In genomic region chr2:217433522-217433921, GRCh38 we compare ENCODE assay signal across 9 cellular contexts.
DNase-seq lines count a peak whose midpoint lies in the region; ATAC-seq and TF ChIP-seq lines count a peak whose summit lies in the region.
"Had no signal": no experiment of that assay in that cellular context is flagged by ENCODE, and none has a peak within 500 bp of the region (broad histone marks: within the 10 kb centered on the region; RNA-seq: fewer than 3 reads in every experiment).

No MANE protein-coding gene starts in this region.

- no peak for TF ChIP-seq CTCF in SK-N-SH (IDR thresholded peaks at IDR 0.05)
- no peak for TF ChIP-seq CTCF in gastroesophageal sphincter (IDR thresholded peaks at IDR 0.05)
- TF ChIP-seq CTCF in neural cell (IDR thresholded peaks at IDR 0.05; ENCODE audit: poor library complexity, severe bottlenecking) = no peak
- TF ChIP-seq CTCF in type B pancreatic cell (conservative IDR thresholded peaks at IDR 0.05) = no peak
- no peak for TF ChIP-seq CTCF in suprapubic skin (IDR thresholded peaks at IDR 0.05)

- CTCF ChIA-PET in SK-N-SH (lab: Yijun Ruan, JAX) = interaction anchor here (0.7 to 1.3 kb wide), 3 partner anchors 9 to 221 kb away, joined by 3 to 4 read pairs (median 4); no protein-coding TSS in a partner anchor

- H3K27me3 ChIP-seq in SK-N-SH (ENCODE audit: insufficient read depth) (no peaks in the 10 kb centered on the region), gastroesophageal sphincter (no peaks in the 10 kb centered on the region), neural cell (ENCODE audit: insufficient read depth, low read depth, low read length) (no peaks in the 10 kb centered on the region), suprapubic skin (no peaks in the 10 kb centered on the region)

- peaks cover 60% of the 10 kb centered on the region for H3K4me1 Mint-ChIP-seq in type B pancreatic cell (ENCODE audit: unreplicated experiment)

- H4K20me1 ChIP-seq in SK-N-SH (ENCODE audit: insufficient read depth) (no peaks in the 10 kb centered on the region), neural cell (ENCODE audit: insufficient read depth) (no peaks in the 10 kb centered on the region)

- WGBS in SK-N-SH (ENCODE audit: low lambda C conversion rate) = 93% methylated on average over 6 of the region's 6 CpGs
- WGBS in gastroesophageal sphincter (ENCODE audit: low coverage in 1 of 2), 2 donors = 47 to 53% methylated on average over 2 to 3 of the region's 6 CpGs
- 64% methylated on average over 6 of the region's 6 CpGs for WGBS in suprapubic skin

- H3K4me1 ChIP-seq in SK-N-SH (ENCODE audit: control insufficient read depth in 1 of 2, insufficient read depth in 2 of 2, low read depth in 1 of 2, low read length in 1 of 2) = peaks cover 6 to 45% of the 10 kb centered on the region in 2 experiments; a peak in 3 of 4 replicates
- H3K4me1 ChIP-seq in gastroesophageal sphincter = peaks cover 32 to 99% (median 38%) of the 10 kb centered on the region in 3 donors
- H3K4me1 ChIP-seq in suprapubic skin = peaks cover 52% of the 10 kb centered on the region

- H3K79me2 ChIP-seq in SK-N-SH (ENCODE audit: insufficient read depth) = no peaks in the 10 kb centered on the region
- H3K79me2 ChIP-seq in neural cell (replicated peaks; ENCODE audit: insufficient read depth, low read length) = no peaks in the 10 kb centered on the region

- TF ChIP-seq EP300 in SK-N-SH (IDR thresholded peaks at IDR 0.05; ENCODE audit: borderline replicate concordance in 1 of 2, low read depth in 1 of 2, low read length in 1 of 2) (no peak), gastroesophageal sphincter (IDR thresholded peaks at IDR 0.05) (no peak), neural cell (conservative IDR thresholded peaks at IDR 0.05; ENCODE audit: poor library complexity, severe bottlenecking) (no peak), suprapubic skin (IDR thresholded peaks at IDR 0.05) (no peak)

- H3K27me3 Mint-ChIP-seq in type B pancreatic cell = no peaks in the 10 kb centered on the region

- no peak overlapping the region; the same call in 1 of the 2 replicates for H2AFZ ChIP-seq in SK-N-SH (ENCODE audit: low read depth)
- H2AFZ ChIP-seq in neural cell (ENCODE audit: low read depth, low read length) = peak overlapping the region; percentile 23

- H3K36me3 Mint-ChIP-seq in type B pancreatic cell = no peaks in the 10 kb centered on the region

- H3K9me3 Mint-ChIP-seq in type B pancreatic cell = no peaks in the 10 kb centered on the region

- no peak for TF ChIP-seq POLR2A in gastroesophageal sphincter (IDR thresholded peaks at IDR 0.05)
- no peak for TF ChIP-seq POLR2A in suprapubic skin (IDR thresholded peaks at IDR 0.05)

- no peak overlapping the region for H3K4me2 ChIP-seq in SK-N-SH
- peak overlapping the region; percentile 27 for H3K4me2 ChIP-seq in neural cell (ENCODE audit: low read length)

- H3K4me3 ChIP-seq in SK-N-SH (ENCODE audit: low read depth in 2 of 2, low read length in 1 of 2) (no peak overlapping the region), gastroesophageal sphincter (peak overlapping the region in 1 of 2 donors; percentile 16), neural cell (ENCODE audit: low read length) (peak overlapping the region; percentile 45), suprapubic skin (no peak overlapping the region)
- H3K4me3 ChIP-seq: A549 had no signal

- H3K9me3 ChIP-seq in SK-N-SH = no peaks in the 10 kb centered on the region
- H3K9me3 ChIP-seq in gastroesophageal sphincter = no peaks in the 10 kb centered on the region
- H3K9me3 ChIP-seq in neural cell (ENCODE audit: low read length) = no peaks in the 10 kb centered on the region
- no peaks in the 10 kb centered on the region for H3K9me3 ChIP-seq in suprapubic skin
- H3K9me3 ChIP-seq: A549 had no signal

- DNase-seq in SK-N-SH (no peak), type B pancreatic cell (ENCODE audit: extremely low spot score, unreplicated experiment) (no peak), T-helper 9 cell (no peak), suprapubic skin (ENCODE audit: low spot score in 2 of 2) (no peak)

- peak overlapping the region in 1 of 2 experiments; percentile 95; a peak in 2 of 4 replicates for H3K27ac ChIP-seq in SK-N-SH (ENCODE audit: low read depth in 2 of 2, low read length in 1 of 2)
- H3K27ac ChIP-seq in gastroesophageal sphincter = peak overlapping the region; percentile 63 to 82 (median 79)
- peak overlapping the region; percentile 86 for H3K27ac ChIP-seq in neural cell (ENCODE audit: low read length)
- H3K27ac ChIP-seq in suprapubic skin = no peak overlapping the region

- H3K27ac Mint-ChIP-seq in type B pancreatic cell = peak overlapping the region; percentile 86

- POLR2A ChIA-PET in SK-N-SH (lab: Yijun Ruan, JAX) = no interaction called here

- H3K4me3 Mint-ChIP-seq in type B pancreatic cell = peak overlapping the region; percentile 74

- H3K9me2 ChIP-seq in SK-N-SH (no peaks in the 10 kb centered on the region), neural cell (ENCODE audit: insufficient read depth, low read length) (no peaks in the 10 kb centered on the region)

- H3F3A ChIP-seq in SK-N-SH (replicated peaks; ENCODE audit: insufficient read depth) (no peaks in the 10 kb centered on the region), neural cell (ENCODE audit: insufficient read depth, low read length, poor library complexity, severe bottlenecking) (no peaks in the 10 kb centered on the region)

- H3K36me3 ChIP-seq in SK-N-SH (replicated peaks in 1 of 2; ENCODE audit: control insufficient read depth in 1 of 2, insufficient read depth in 2 of 2, low read length in 1 of 2) = no peaks in the 10 kb centered on the region
- H3K36me3 ChIP-seq in gastroesophageal sphincter = no peaks in the 10 kb centered on the region
- H3K36me3 ChIP-seq in neural cell (ENCODE audit: insufficient read depth, low read length) = no peaks in the 10 kb centered on the region
- H3K36me3 ChIP-seq in suprapubic skin = no peaks in the 10 kb centered on the region

- H3K9ac ChIP-seq in SK-N-SH (no peak overlapping the region), neural cell (ENCODE audit: low read length) (peak overlapping the region; percentile 44)

- ATAC-seq in SK-N-SH treated with all-trans-retinoic acid at 6 μM for 48 hours (peak; percentile 15; the same call in 2 of the 3 replicates), gastroesophageal sphincter (no peak), GM21367 (IDR thresholded peaks at IDR 0.05; ENCODE audit: unreplicated experiment) (no peak)

- TF ChIP-seq RAD21 in SK-N-SH (IDR thresholded peaks at IDR 0.05; ENCODE audit: low read length) (no peak), neural cell (conservative IDR thresholded peaks at IDR 0.05) (no peak)

TF ChIP-seq in SK-N-SH treated with all-trans-retinoic acid at 6 μM for 48 hours, 23 proteins besides CTCF, POLR2A, EP300 and RAD21:
- no peak for TF ChIP-seq ISL1 (CRISPR knock-in tag; IDR thresholded peaks at IDR 0.05)
- 0 out of 2 replicates have a peak, but pooled peaks have one; percentile 32 for TF ChIP-seq SNAI2 (CRISPR knock-in tag; IDR thresholded peaks at IDR 0.05)
- no peak for TF ChIP-seq RARB (CRISPR knock-in tag; IDR thresholded peaks at IDR 0.05)

TF ChIP-seq in SK-N-SH, 30 proteins besides CTCF, POLR2A, EP300 and RAD21 (continues in another document):
- TF ChIP-seq MAX (IDR thresholded peaks at IDR 0.05; ENCODE audit: low read depth) = no peak
- no peak for TF ChIP-seq FOXJ3 (CRISPR knock-in tag; IDR thresholded peaks at IDR 0.05)
- no peak for TF ChIP-seq USF2 (IDR thresholded peaks at IDR 0.05; ENCODE audit: borderline replicate concordance, low read depth, low read length)
- no peak for TF ChIP-seq GABPA (IDR thresholded peaks at IDR 0.05; ENCODE audit: low read depth)
- TF ChIP-seq NRF1 (IDR thresholded peaks at IDR 0.05; ENCODE audit: low read depth, low read length) = no peak
- TF ChIP-seq CHD2 (IDR thresholded peaks at IDR 0.05; ENCODE audit: low read length, partially characterized antibody) = no peak
- TF ChIP-seq ELF1 (IDR thresholded peaks at IDR 0.05) = no peak
- no peak for TF ChIP-seq JUND (IDR thresholded peaks at IDR 0.05)

TF ChIP-seq in neural cell, 6 proteins besides CTCF, POLR2A, EP300 and RAD21:
- TF ChIP-seq SMC3 (conservative IDR thresholded peaks at IDR 0.05; ENCODE audit: poor library complexity) (no peak), EZH2 (IDR thresholded peaks at IDR 0.05; ENCODE audit: borderline replicate concordance, insufficient read depth, low read length, poor library complexity, severe bottlenecking) (no peak), REST (IDR thresholded peaks at IDR 0.05; ENCODE audit: borderline replicate concordance) (no peak), MXI1 (conservative IDR thresholded peaks at IDR 0.05; ENCODE audit: poor library complexity, severe bottlenecking) (no peak), TAF1 (IDR thresholded peaks at IDR 0.05; ENCODE audit: low read depth) (no peak), POLR2AphosphoS5 (IDR thresholded peaks at IDR 0.05) (no peak)
